1 cellular context compared by ENCODE assay signal in the genomic region with DNA sequence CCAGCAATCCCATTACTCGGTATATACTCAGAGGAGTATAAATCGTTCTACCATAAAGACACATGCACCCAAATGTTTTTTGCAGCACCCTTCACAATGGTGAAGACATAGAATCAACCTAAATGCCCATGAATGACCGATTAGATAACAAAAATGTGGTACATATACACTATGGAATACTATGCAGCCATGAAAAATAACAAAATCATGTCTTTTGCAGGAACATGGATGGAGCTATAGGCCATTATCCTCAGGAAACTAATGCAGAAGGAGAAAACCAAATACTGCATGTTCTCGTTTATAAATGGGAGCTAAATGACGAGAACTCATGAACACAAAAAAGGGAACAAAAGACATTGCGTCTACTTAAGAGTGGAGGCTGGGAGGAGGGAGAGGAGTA.
TF ChIP-seq lines count a peak whose summit lies in the region.

No MANE protein-coding gene starts in this region.

TF ChIP-seq in A549, 52 proteins besides CTCF, POLR2A, EP300 and RAD21 (continued from another document):
- TF ChIP-seq, protein P1, sequence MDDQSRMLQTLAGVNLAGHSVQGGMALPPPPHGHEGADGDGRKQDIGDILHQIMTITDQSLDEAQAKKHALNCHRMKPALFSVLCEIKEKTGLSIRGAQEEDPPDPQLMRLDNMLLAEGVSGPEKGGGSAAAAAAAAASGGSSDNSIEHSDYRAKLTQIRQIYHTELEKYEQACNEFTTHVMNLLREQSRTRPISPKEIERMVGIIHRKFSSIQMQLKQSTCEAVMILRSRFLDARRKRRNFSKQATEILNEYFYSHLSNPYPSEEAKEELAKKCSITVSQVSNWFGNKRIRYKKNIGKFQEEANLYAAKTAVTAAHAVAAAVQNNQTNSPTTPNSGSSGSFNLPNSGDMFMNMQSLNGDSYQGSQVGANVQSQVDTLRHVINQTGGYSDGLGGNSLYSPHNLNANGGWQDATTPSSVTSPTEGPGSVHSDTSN (IDR thresholded peaks at IDR 0.05): no peak
- TF ChIP-seq ZFP36 (IDR thresholded peaks at IDR 0.05; ENCODE audit: borderline replicate concordance, partially characterized antibody): no peak
TF ChIP-seq in A549: peak in this region for 0.
